In the genomic region with DNA sequence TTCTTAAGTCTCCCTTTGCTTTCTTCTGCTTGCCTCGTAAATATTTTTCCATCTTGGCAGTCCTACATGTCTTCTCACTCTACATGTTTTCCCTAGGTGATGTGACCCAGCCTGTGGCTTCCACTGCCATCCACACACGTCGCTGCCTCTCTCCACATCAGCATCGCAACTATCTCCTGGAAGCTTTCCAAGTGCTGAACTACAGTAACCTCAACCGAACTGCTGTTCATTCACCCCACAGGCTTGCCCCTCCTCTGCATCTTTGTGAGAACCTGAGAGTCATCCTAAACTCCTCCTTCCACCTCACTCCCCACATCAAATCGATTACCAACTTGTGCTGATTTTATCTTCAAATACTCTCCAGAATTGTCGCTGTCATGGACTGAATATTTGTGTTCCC, we compare ENCODE assay signal across 8 cellular contexts. TPM values are rescaled to one million over a fixed set of nuclear protein-coding genes. Genes with fewer than 3 reads are reported as not detected.
DNase-seq lines count a peak whose midpoint lies in the region; ATAC-seq and TF ChIP-seq lines count a peak whose summit lies in the region.

No MANE protein-coding gene starts in this region.

- WGBS in esophagus muscularis mucosa, result 48% methylated on average over 7 of the region's 7 CpGs
- WGBS in gastroesophageal sphincter (ENCODE audit: low coverage in 1 of 2), 2 donors, result 39 to 62% methylated on average over 7 of the region's 7 CpGs

- peak overlapping the region in 8 of 10 donors; percentile 1 to 60 (median 20) for H3K4me3 Mint-ChIP-seq in naive thymus-derived CD8-positive, alpha-beta T cell

- peaks cover 0 to under 1% (median 0%) of the 10 kb centered on the region in 5 donors for H3K27me3 Mint-ChIP-seq in naive thymus-derived CD8-positive, alpha-beta T cell

- peaks cover 6 to 14% (median 11%) of the 10 kb centered on the region in 4 donors for H3K4me1 ChIP-seq in esophagus muscularis mucosa
- peaks cover 0 to 13% (median 4%) of the 10 kb centered on the region in 3 donors for H3K4me1 ChIP-seq in gastroesophageal sphincter

- no peak overlapping the region for H3K27ac ChIP-seq in esophagus muscularis mucosa (replicated peaks in 1 of 4)
- H3K27ac ChIP-seq in gastroesophageal sphincter, result no peak overlapping the region

- DNase-seq in EL, result peak; percentile 68
- DNase-seq in RPMI7951 (ENCODE audit: low read depth), result peak; percentile 69
- peak in 1 of 2 donors; percentile 21 for DNase-seq in activated naive CD4-positive, alpha-beta T cell treated with anti-CD3 and anti-CD28 coated beads, Interleukin-2, amount 50 U/mL, for 72 hours (ENCODE audit: low spot score in 2 of 2)
- DNase-seq in naive thymus-derived CD8-positive, alpha-beta T cell, result peak; percentile 20 to 75 (median 54)
- DNase-seq in HCEC 1CT, result no peak
- no peak for DNase-seq in esophagus muscularis mucosa (ENCODE audit: extremely low spot score)

- intact Hi-C loops in esophagus muscularis mucosa (cut with DNase I), result no loop called here

- H3K27me3 ChIP-seq in esophagus muscularis mucosa (no peaks in the 10 kb centered on the region), gastroesophageal sphincter (no peaks in the 10 kb centered on the region)

- ATAC-seq in activated naive CD4-positive, alpha-beta T cell treated with anti-CD3 and anti-CD28 coated beads, Interleukin-2, amount 50 U/mL, for 72 hours, result peak; percentile 65 to 70
- peak; percentile 82 to 88 for ATAC-seq in naive thymus-derived CD8-positive, alpha-beta T cell
- no peak for ATAC-seq in GM21447 (IDR thresholded peaks at IDR 0.05; ENCODE audit: unreplicated experiment)
- ATAC-seq in gastroesophageal sphincter, result no peak

- no peak for TF ChIP-seq EP300 in esophagus muscularis mucosa (IDR thresholded peaks at IDR 0.05)
- TF ChIP-seq EP300 in gastroesophageal sphincter (IDR thresholded peaks at IDR 0.05), result no peak

- peak overlapping the region in 1 of 2 donors; percentile 13 for H3K27ac Mint-ChIP-seq in activated naive CD4-positive, alpha-beta T cell treated with anti-CD3 and anti-CD28 coated beads, Interleukin-2, amount 50 U/mL, for 72 hours
- peak overlapping the region in 8 of 10 donors; percentile 1 to 77 (median 35) for H3K27ac Mint-ChIP-seq in naive thymus-derived CD8-positive, alpha-beta T cell

- H3K9me3 ChIP-seq in esophagus muscularis mucosa, result no peaks in the 10 kb centered on the region
- H3K9me3 ChIP-seq in gastroesophageal sphincter, result no peaks in the 10 kb centered on the region

- POLR2A ChIA-PET in naive thymus-derived CD8-positive, alpha-beta T cell (lab: Charles Lee), result interaction anchor here (0.6 to 1.8 kb wide), 2 partner anchors 40 to 111 kb away, joined by 3 to 8 read pairs; partner anchors contain the start of genes HMGB1 and USPL1

- peaks cover 13 to 33% (median 29%) of the 10 kb centered on the region in 4 donors for H3K4me1 Mint-ChIP-seq in naive thymus-derived CD8-positive, alpha-beta T cell

- TF ChIP-seq CTCF in esophagus muscularis mucosa (IDR thresholded peaks at IDR 0.05) (no peak), gastroesophageal sphincter (IDR thresholded peaks at IDR 0.05) (no peak)

- H3K4me3 ChIP-seq in esophagus muscularis mucosa, result no peak overlapping the region
- H3K4me3 ChIP-seq in gastroesophageal sphincter, result no peak overlapping the region

- TF ChIP-seq POLR2A in esophagus muscularis mucosa (IDR thresholded peaks at IDR 0.05; ENCODE audit: low read depth), result no peak
- TF ChIP-seq POLR2A in gastroesophageal sphincter (IDR thresholded peaks at IDR 0.05), result no peak

- H3K36me3 ChIP-seq in esophagus muscularis mucosa (no peaks in the 10 kb centered on the region), gastroesophageal sphincter (no peaks in the 10 kb centered on the region)

- no peaks in the 10 kb centered on the region for H3K9me3 Mint-ChIP-seq in activated naive CD4-positive, alpha-beta T cell treated with anti-CD3 and anti-CD28 coated beads, Interleukin-2, amount 50 U/mL, for 72 hours
- H3K9me3 Mint-ChIP-seq in naive thymus-derived CD8-positive, alpha-beta T cell, result no peaks in the 10 kb centered on the region

- no peaks in the 10 kb centered on the region for H3K36me3 Mint-ChIP-seq in activated naive CD4-positive, alpha-beta T cell treated with anti-CD3 and anti-CD28 coated beads, Interleukin-2, amount 50 U/mL, for 72 hours
- H3K36me3 Mint-ChIP-seq in naive thymus-derived CD8-positive, alpha-beta T cell, result no peaks in the 10 kb centered on the region

RNA-seq across cellular contexts. Expression of gene USPL1, which starts 41.2 kb away (rescaled TPM):
- 18.3 and 20.1 TPM in 2 replicates for total RNA-seq in RPMI7951 (2014; rRNA removed; shearing (Covaris generic))
- 10 to 100 TPM; 15.4 to 18.8 TPM for total RNA-seq in activated naive CD4-positive, alpha-beta T cell treated with anti-CD3 and anti-CD28 coated beads, Interleukin-2, amount 50 U/mL, for 72 hours
- 10 to 100 TPM; 29.2 to 31.1 TPM for total RNA-seq in naive thymus-derived CD8-positive, alpha-beta T cell
- 10 to 100 TPM; 13.4 to 17.6 (median 14.2) TPM for polyA plus RNA-seq in naive thymus-derived CD8-positive, alpha-beta T cell
- total RNA-seq in esophagus muscularis mucosa (10 to 100 TPM; 13.2 to 21.6 (median 19.4) TPM), gastroesophageal sphincter (10 to 100 TPM; 17.3 to 30.2 (median 23.5) TPM)

Comparison
In these comparisons a context has a peak if more than half of its experiments do, and no peak if none do; other contexts are left out.
1. DNase-seq: peak in EL (single experiment), RPMI7951 (single experiment) and naive thymus-derived CD8-positive, alpha-beta T cell (10 of 10); none in HCEC 1CT (single experiment) and esophagus muscularis mucosa (single experiment).
2. ATAC-seq: peak in activated naive CD4-positive, alpha-beta T cell treated with anti-CD3 and anti-CD28 coated beads, Interleukin-2, amount 50 U/mL, for 72 hours (2 of 2) and naive thymus-derived CD8-positive, alpha-beta T cell (2 of 2); none in GM21447 (single experiment) and gastroesophageal sphincter (single experiment).